In genomic region chr1:70459502-70460225, GRCh38 we compare ENCODE assay signal across 12 cellular contexts. TPM values are rescaled to one million over a fixed set of nuclear protein-coding genes. Genes with fewer than 3 reads are reported as not detected.
DNase-seq lines count a peak whose midpoint lies in the region; ATAC-seq, FAIRE-seq and TF ChIP-seq lines count a peak whose summit lies in the region.
"Had no signal": no experiment of that assay in that cellular context is flagged by ENCODE, and none has a peak within 500 bp of the region (broad histone marks: within the 10 kb centered on the region; RNA-seq: fewer than 3 reads in every experiment).

No MANE protein-coding gene starts in this region.

- H3K36me3 Mint-ChIP-seq in GM23338 (ENCODE audit: low read depth): peaks cover 3% of the 10 kb centered on the region; the same call in 1 of the 3 replicates
- no peaks in the 10 kb centered on the region for H3K36me3 Mint-ChIP-seq in endothelial cell (ENCODE audit: low read depth, unreplicated experiment)
- H3K36me3 Mint-ChIP-seq: CD4-positive, alpha-beta memory T cell had no signal

- no peak overlapping the region for H2BK5ac ChIP-seq in neuronal stem cell (ENCODE audit: low read length)

- H3K9me3 Mint-ChIP-seq in GM23338 (peaks cover 3% of the 10 kb centered on the region; the same call in 2 of the 3 replicates), endothelial cell (ENCODE audit: unreplicated experiment) (no peaks in the 10 kb centered on the region)

- no peak for ATAC-seq in GM23338
- ATAC-seq in GM21390 (IDR thresholded peaks at IDR 0.05; ENCODE audit: unreplicated experiment): no peak
- ATAC-seq in HG02623 (IDR thresholded peaks at IDR 0.05; ENCODE audit: unreplicated experiment): no peak

- peaks cover 17% of the 10 kb centered on the region; the same call in 1 of the 2 replicates for H3K9me2 ChIP-seq in GM23338 (ENCODE audit: insufficient read depth)

- H3K23ac ChIP-seq in neuronal stem cell (ENCODE audit: low read depth, low read length, poor library complexity): no peak overlapping the region

- H3K27ac ChIP-seq in GM23338 (ENCODE audit: low read depth) (no peak overlapping the region), neuronal stem cell (replicated peaks; ENCODE audit: low read length) (no peak overlapping the region), dorsolateral prefrontal cortex (no peak overlapping the region)
- H3K27ac ChIP-seq: PC-9 had no signal

- H3K18ac ChIP-seq in neuronal stem cell (ENCODE audit: low read length): no peak overlapping the region

- H3K27ac Mint-ChIP-seq in GM23338 (peak overlapping the region; percentile 29), endothelial cell (ENCODE audit: unreplicated experiment) (peak overlapping the region; percentile 80)
- H3K27ac Mint-ChIP-seq: CD4-positive, alpha-beta memory T cell had no signal

- no peak for FAIRE-seq in HTR-8/SVneo (lab: Jason Lieb, UNC)
- FAIRE-seq: H1 had no signal

- H4K8ac ChIP-seq in neuronal stem cell (ENCODE audit: low read depth, low read length): no peak overlapping the region

- H3K4me1 ChIP-seq in GM23338 (ENCODE audit: insufficient read depth) (peaks cover 13% of the 10 kb centered on the region), neuronal stem cell (ENCODE audit: control insufficient read depth in 2 of 2, insufficient read depth in 1 of 2, low read depth in 1 of 2, low read length in 2 of 2) (peaks cover 0 to 2% of the 10 kb centered on the region in 2 donors)

- H3K4me3 ChIP-seq in GM23338 (no peak overlapping the region), neuronal stem cell (ENCODE audit: low read length in 2 of 2) (no peak overlapping the region), dorsolateral prefrontal cortex (no peak overlapping the region)
- H3K4me3 ChIP-seq: PC-9 had no signal

- WGBS in neuronal stem cell (ENCODE audit: extremely low coverage in 2 of 2, insufficient read length in 2 of 2, insufficient replicate concordance in 1 of 2), 2 donors: no CpG with 5 or more reads among the region's 4 CpGs

- H3K27me3 Mint-ChIP-seq in GM23338 (ENCODE audit: insufficient read depth, low read depth, poor library complexity) (peaks cover 1% of the 10 kb centered on the region), endothelial cell (ENCODE audit: unreplicated experiment) (no peaks in the 10 kb centered on the region)

- H3K79me1 ChIP-seq in neuronal stem cell (ENCODE audit: low read depth, low read length): no peaks in the 10 kb centered on the region

- H3K14ac ChIP-seq in neuronal stem cell (ENCODE audit: low read length): no peak overlapping the region

- no peak overlapping the region for H3K4me3 Mint-ChIP-seq in GM23338
- no peak overlapping the region for H3K4me3 Mint-ChIP-seq in endothelial cell (ENCODE audit: unreplicated experiment)
- H3K4me3 Mint-ChIP-seq: CD4-positive, alpha-beta memory T cell had no signal

- H2AFZ ChIP-seq in GM23338 (peak overlapping the region; percentile 88; the same call in 1 of the 2 replicates), neuronal stem cell (ENCODE audit: low read length) (peak overlapping the region; percentile 15)
- H2AFZ ChIP-seq: PC-9 had no signal

- H3K27me3 ChIP-seq in GM23338 (ENCODE audit: insufficient read depth) (no peaks in the 10 kb centered on the region), neuronal stem cell (ENCODE audit: control insufficient read depth in 3 of 3, insufficient read depth in 3 of 3, low read depth in 1 of 3, low read length in 3 of 3) (no peaks in the 10 kb centered on the region), dorsolateral prefrontal cortex (peaks cover 0 to 33% (median 0%) of the 10 kb centered on the region in 45 donors)

- H3F3A ChIP-seq in GM23338 (replicated peaks; ENCODE audit: low read depth): no peaks in the 10 kb centered on the region

- H3K4ac ChIP-seq in neuronal stem cell (ENCODE audit: low read length): no peak overlapping the region

- H2BK15ac ChIP-seq in neuronal stem cell (ENCODE audit: low read length): no peak overlapping the region

- intact Hi-C loops in dorsolateral prefrontal cortex (cut with DNase I): loop anchor here in 1 of 2 donors (5.0 kb wide), 1 partner anchor 47 kb away; the partner anchor contains the start of gene CTH

- H3K9me3 ChIP-seq in neuronal stem cell (replicated peaks in 1 of 2; ENCODE audit: control insufficient read depth in 2 of 2, insufficient read depth in 1 of 2, low read depth in 1 of 2, low read length in 2 of 2): peaks cover 0 to 2% of the 10 kb centered on the region in 2 donors

- H4K91ac ChIP-seq in neuronal stem cell (ENCODE audit: low read depth, low read length, poor library complexity): no peak overlapping the region

- H3K4me1 Mint-ChIP-seq in GM23338 (peaks cover 17% of the 10 kb centered on the region), endothelial cell (ENCODE audit: unreplicated experiment) (peaks cover 40% of the 10 kb centered on the region)
- H3K4me1 Mint-ChIP-seq: CD4-positive, alpha-beta memory T cell had no signal

- no peaks in the 10 kb centered on the region for H3K36me3 ChIP-seq in GM23338 (ENCODE audit: insufficient read depth)
- H3K36me3 ChIP-seq in neuronal stem cell (replicated peaks in 1 of 2; ENCODE audit: control insufficient read depth in 2 of 2, insufficient read depth in 2 of 2, low read length in 2 of 2): no peaks in the 10 kb centered on the region

- no peak overlapping the region for H2BK120ac ChIP-seq in neuronal stem cell (ENCODE audit: low read depth, low read length)

- no peaks in the 10 kb centered on the region for H4K20me1 ChIP-seq in GM23338 (replicated peaks; ENCODE audit: insufficient read depth)

- no peak overlapping the region for H2BK12ac ChIP-seq in neuronal stem cell (ENCODE audit: low read length)

- H3K79me2 ChIP-seq in GM23338 (replicated peaks; ENCODE audit: insufficient read depth): no peaks in the 10 kb centered on the region

- no peak for TF ChIP-seq CTCF in GM23338 (conservative IDR thresholded peaks at IDR 0.05; ENCODE audit: low read depth in 2 of 2)
- no peak for TF ChIP-seq CTCF in endothelial cell (IDR thresholded peaks at IDR 0.05; ENCODE audit: unreplicated experiment)
- TF ChIP-seq CTCF in dorsolateral prefrontal cortex (IDR thresholded peaks at IDR 0.05 in 54 of 56, conservative IDR thresholded peaks at IDR 0.05 in 2 of 56; ENCODE audit: low read depth in 1 of 56, partially characterized antibody in 56 of 56): no peak

- H3K4me2 ChIP-seq in GM23338: no peak overlapping the region
- no peak overlapping the region for H3K4me2 ChIP-seq in neuronal stem cell (ENCODE audit: insufficient read depth, low read length, poor library complexity, severe bottlenecking)
- H3K4me2 ChIP-seq: PC-9 had no signal

- DNase-seq in GM23338 (ENCODE audit: low spot score) (no peak), OCI-M1 (lab: John Stamatoyannopoulos, UW) (peak; percentile 78), endothelial cell (ENCODE audit: low spot score) (no peak), neuronal stem cell (ENCODE audit: low spot score) (no peak), HTR-8/SVneo (ENCODE audit: insufficient read length, low spot score) (no peak), dorsolateral prefrontal cortex (no peak)
- DNase-seq: CD4-positive, alpha-beta memory T cell; left cardiac atrium had no signal

- no peak overlapping the region for H3K9ac ChIP-seq in neuronal stem cell (ENCODE audit: low read depth, low read length, poor library complexity)

- H2AK5ac ChIP-seq in neuronal stem cell (ENCODE audit: low read depth, low read length): no peak overlapping the region

TF ChIP-seq in GM23338, 12 proteins besides CTCF, POLR2A, EP300 and RAD21 (continues in another document):
- TF ChIP-seq REST (IDR thresholded peaks at IDR 0.05; ENCODE audit: unreplicated experiment): no peak
- no peak for TF ChIP-seq CREB1 (CRISPR knock-in tag; IDR thresholded peaks at IDR 0.05; ENCODE audit: low read depth)
- no peak for TF ChIP-seq ZNF331 (CRISPR knock-in tag; IDR thresholded peaks at IDR 0.05; ENCODE audit: low read depth)
- no peak for TF ChIP-seq ETS1 (IDR thresholded peaks at IDR 0.05)
- no peak for TF ChIP-seq NANOG (IDR thresholded peaks at IDR 0.05; ENCODE audit: borderline replicate concordance)
- TF ChIP-seq POLR2AphosphoS5 (IDR thresholded peaks at IDR 0.05; ENCODE audit: low read depth): no peak

RNA-seq across cellular contexts. Expression of gene CTH, which starts 48.6 kb away (rescaled TPM):
- 34.3 and 35.9 TPM in 2 replicates for total RNA-seq in GM23338 (2014; rRNA removed; shearing (Covaris generic))
- polyA plus RNA-seq in GM23338 (2016; fragmentation: Nextera tagmentation; extraction: Ambion mirVana): 25.3 and 31.0 TPM in 2 replicates
- total RNA-seq in endothelial cell (ENCODE audit: unreplicated experiment) (20.2 TPM), dorsolateral prefrontal cortex (10 to 100 TPM in 57 of 120 experiments, 1 to 10 TPM in 63; 6.0 to 18.7 (median 9.8) TPM)
- polyA plus RNA-seq in neuronal stem cell (2013, experiment 1 of 2): 12.0 TPM
- 11.9 TPM for polyA plus RNA-seq in neuronal stem cell (2013, experiment 2 of 2)
